In genomic region chr9:81588148-81588874, GRCh38 we compare ENCODE assay signal across 14 cellular contexts.
DNase-seq lines count a peak whose midpoint lies in the region; ATAC-seq, FAIRE-seq and TF ChIP-seq lines count a peak whose summit lies in the region.
"Had no signal": no experiment of that assay in that cellular context is flagged by ENCODE, and none has a peak within 500 bp of the region (broad histone marks: within the 10 kb centered on the region; RNA-seq: fewer than 3 reads in every experiment).

No MANE protein-coding gene starts in this region.

- BruUV-seq in Panc1 (replicated peaks; lab: Mats Ljungman, UMichigan): no TSS peak

- 24 to 27% methylated on average over 15 of the region's 15 CpGs for WGBS in pancreas, 2 donors

- H3K4me3 ChIP-seq in Panc1 (ENCODE audit: low read depth in 2 of 2, low read length in 2 of 2) (no peak overlapping the region), fibroblast of pulmonary artery (replicated peaks; ENCODE audit: low read depth, low read length) (no peak overlapping the region), pancreas (no peak overlapping the region)
- H3K4me3 ChIP-seq: HAP-1, skin epidermis had no signal

- H3K27ac ChIP-seq in Panc1 (ENCODE audit: low read length): no peak overlapping the region
- peak overlapping the region; percentile 77 to 90 (median 82) for H3K27ac ChIP-seq in pancreas

- POLR2A ChIA-PET in Panc1 (lab: Charles Lee): interaction anchor here (0.6 kb wide), 1 partner anchor 45 kb away, joined by 7 read pairs; no protein-coding TSS in a partner anchor

- in situ Hi-C loops in Panc1 (cut with HindIII; ENCODE audit: low pct_unique_long_range_greater_than_20kb, low sequenced_read_pairs): no loop called here

- H3K36me3 ChIP-seq in Panc1 (ENCODE audit: control insufficient read depth, insufficient read depth, low read length) (no peaks in the 10 kb centered on the region), pancreas (peaks cover 0 to 21% (median 0%) of the 10 kb centered on the region in 3 donors)
- H3K36me3 ChIP-seq: HAP-1 had no signal

- H3K27me3 ChIP-seq in Panc1 (ENCODE audit: control insufficient read depth, insufficient read depth, low read length) (no peaks in the 10 kb centered on the region), pancreas (no peaks in the 10 kb centered on the region)

- no peak for FAIRE-seq in pancreas (lab: Jason Lieb, UNC)
- FAIRE-seq: colon, G401.6 had no signal

- H3K4me1 ChIP-seq in Panc1 (ENCODE audit: control insufficient read depth, insufficient read depth, low read length) (peaks cover 3% of the 10 kb centered on the region; the same call in 1 of the 2 replicates), pancreas (peaks cover 17 to 24% (median 22%) of the 10 kb centered on the region in 3 donors)
- H3K4me1 ChIP-seq: HAP-1 had no signal

- intact Hi-C loops in Panc1 (cut with micrococcal nuclease; ENCODE audit: unreplicated experiment): no loop called here
- intact Hi-C loops in pancreas (cut with DNase I): no loop called here

- CTCF ChIA-PET in Panc1 (lab: Charles Lee): no interaction called here

- TF ChIP-seq CTCF in Panc1 (IDR thresholded peaks at IDR 0.05): no peak
- no peak for TF ChIP-seq CTCF in fibroblast of pulmonary artery (IDR thresholded peaks at IDR 0.05; ENCODE audit: low read length, missing control alignments)
- TF ChIP-seq CTCF in pancreas (IDR thresholded peaks at IDR 0.05): no peak

- ATAC-seq in Panc1 (peak; percentile 95), pancreas (peak; percentile 92 to 96 (median 93)), GM18517 (IDR thresholded peaks at IDR 0.05; ENCODE audit: unreplicated experiment) (no peak), GM19397 (IDR thresholded peaks at IDR 0.05; ENCODE audit: unreplicated experiment) (no peak), HG02970 (IDR thresholded peaks at IDR 0.05; ENCODE audit: low FRiP score, unreplicated experiment) (no peak)

- DNase-seq in DMS53 (lab: John Stamatoyannopoulos, UW) (peak; percentile 95), Panc1 (ENCODE audit: low read depth, low spot score) (peak; percentile 85), fibroblast of pulmonary artery (ENCODE audit: low read depth) (peak; percentile 61), pancreas (peak; percentile 68 to 88 (median 82)), SW 1271 (lab: John Stamatoyannopoulos, UW) (no peak)
- DNase-seq: activated CD4-positive, CD25-positive, alpha-beta regulatory T cell; Karpas-422 had no signal

- H3K9me3 ChIP-seq in Panc1 (ENCODE audit: control insufficient read depth, insufficient read depth, low read depth, low read length) (no peaks in the 10 kb centered on the region), pancreas (no peaks in the 10 kb centered on the region)
- H3K9me3 ChIP-seq: HAP-1 had no signal

Comparison
In these comparisons a context has a peak if more than half of its experiments do, and no peak if none do; other contexts are left out.
1. DNase-seq: peak in DMS53 (single experiment), Panc1 (single experiment), fibroblast of pulmonary artery (single experiment) and pancreas (6 of 6); none in SW 1271 (0 of 2).
2. ATAC-seq: peak in Panc1 (single experiment) and pancreas (4 of 4); none in GM18517 (single experiment), GM19397 (single experiment) and HG02970 (single experiment).